In the genomic region with DNA sequence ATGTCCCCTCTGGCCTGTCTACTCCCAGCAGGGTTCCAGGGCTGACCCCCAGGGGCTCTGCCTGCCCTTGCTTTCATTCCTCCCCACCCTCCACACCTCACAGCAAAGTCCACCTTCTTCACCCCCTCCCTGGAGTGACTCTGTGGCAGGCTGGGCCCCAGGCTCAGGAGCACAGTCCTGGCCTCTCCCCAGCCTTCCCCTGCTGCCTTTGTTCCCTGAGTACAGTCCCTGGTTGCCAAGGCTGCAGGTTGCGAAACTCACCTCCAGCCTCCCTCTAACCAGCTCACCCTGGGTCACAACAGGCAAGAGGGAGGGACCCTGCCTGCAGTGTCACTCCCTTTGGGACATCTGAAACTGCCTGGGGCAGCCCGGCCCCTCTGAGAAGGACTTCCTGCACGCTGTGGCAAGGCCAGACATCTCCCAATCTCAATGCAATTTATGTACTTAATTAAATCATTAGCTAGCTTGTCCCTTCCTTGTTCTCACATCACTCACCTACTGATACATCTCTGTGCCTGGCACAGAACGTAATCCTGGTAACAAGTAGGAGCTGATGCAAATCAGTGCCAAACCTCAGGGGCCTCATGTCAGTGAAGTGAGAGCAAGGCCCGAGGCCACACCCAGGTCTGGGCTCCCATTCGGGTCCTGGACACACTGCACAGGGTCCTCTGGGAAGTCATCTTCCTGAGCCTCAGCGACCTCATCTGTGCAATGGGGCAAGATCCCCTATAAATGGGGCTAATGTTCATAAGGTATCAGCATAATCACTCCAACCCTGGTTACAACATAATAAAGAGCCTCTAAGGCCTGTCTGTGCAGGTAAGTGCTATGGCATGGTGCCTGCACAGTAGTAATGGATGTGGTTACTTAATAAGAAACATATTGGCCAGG, we compare ENCODE assay signal across 8 cellular contexts. TPM values are rescaled to one million over a fixed set of nuclear protein-coding genes. Genes with fewer than 3 reads are reported as not detected.
DNase-seq lines count a peak whose midpoint lies in the region; ATAC-seq and TF ChIP-seq lines count a peak whose summit lies in the region.

No MANE protein-coding gene starts in this region.

- peaks cover 7% of the 10 kb centered on the region for H3K4me1 Mint-ChIP-seq in HFFc6 (ENCODE audit: low read depth)

- DNase-seq in Caki2 (ENCODE audit: low read depth) (peak; percentile 72), HFFc6 (peak; percentile 4), Peyer's patch (peak; percentile 29 to 93 (median 90)), iPS-NIHi7 (ENCODE audit: extremely low spot score) (peak; percentile 39), NCI-H1048 (lab: John Stamatoyannopoulos, UW) (no peak), midbrain (lab: John Stamatoyannopoulos, UW) (no peak), amniotic stem cell (lab: John Stamatoyannopoulos, UW) (no peak)

- no peaks in the 10 kb centered on the region for H3K36me3 Mint-ChIP-seq in HFFc6 (ENCODE audit: low read depth)

- TF ChIP-seq CTCF in HFFc6 (IDR thresholded peaks at IDR 0.05) (no peak), Peyer's patch (IDR thresholded peaks at IDR 0.05) (peak in 1 of 6 experiments; percentile 15)

- H3K27ac Mint-ChIP-seq in HFFc6, result no peak overlapping the region

- H3K4me3 ChIP-seq in Peyer's patch, result no peak overlapping the region

- peak; percentile 8 to 71 for TF ChIP-seq POLR2A in Peyer's patch (IDR thresholded peaks at IDR 0.05)

- in situ Hi-C loops in Caki2 (cut with HindIII; ENCODE audit: low pct_unique_long_range_greater_than_20kb, low sequenced_read_pairs), result no loop called here

- peaks cover 5 to 46% (median 21%) of the 10 kb centered on the region in 4 donors for H3K4me1 ChIP-seq in Peyer's patch

- no peaks in the 10 kb centered on the region for H3K9me3 Mint-ChIP-seq in HFFc6

- peaks cover 7% of the 10 kb centered on the region for H3K27me3 Mint-ChIP-seq in HFFc6 (ENCODE audit: insufficient read depth)

- no peak overlapping the region for H3K4me3 Mint-ChIP-seq in HFFc6

- H3K27ac ChIP-seq in Peyer's patch, result peak overlapping the region in 3 of 4 donors; percentile 85 to 95 (median 92)

- ATAC-seq in GM19467 (IDR thresholded peaks at IDR 0.05; ENCODE audit: unreplicated experiment), result no peak

- no peaks in the 10 kb centered on the region for H3K27me3 ChIP-seq in Peyer's patch

- H3K9me3 ChIP-seq in Peyer's patch, result no peaks in the 10 kb centered on the region

- H3K36me3 ChIP-seq in Peyer's patch, result peaks cover 0 to 10% (median 0%) of the 10 kb centered on the region in 3 donors

RNA-seq across cellular contexts. Expression of a gene that starts 27.3 kb away (rescaled TPM):
- 5.7 and 14.6 TPM in 2 replicates for total RNA-seq in Caki2 (2014; rRNA removed; shearing (Covaris generic); ENCODE audit: low replicate concordance)
- total RNA-seq in HFFc6 (2021; fragmentation: NEBNext Ultra II Directional; extraction: Animal tissue kit (Norgen Biotek cat#: 25700)), result 10 to 100 TPM; 34.6 to 38.2 (median 36.0) TPM
- total RNA-seq in Peyer's patch, result 100 to 1,000 TPM in 1 of 4 donors, 10 to 100 TPM in 3; 61.1 to 101 (median 72.0) TPM

RNA-seq across cellular contexts. Expression of a gene that starts 46.1 kb away (rescaled TPM):
- 2.0 and 2.3 TPM in 2 replicates for total RNA-seq in Caki2 (2014; rRNA removed; shearing (Covaris generic); ENCODE audit: low replicate concordance)
- total RNA-seq in HFFc6 (2021; fragmentation: NEBNext Ultra II Directional; extraction: Animal tissue kit (Norgen Biotek cat#: 25700)), result 1 to 10 TPM in 3 of 6 experiments, under 1 TPM in 3; 0.84 to 2.4 (median 1.1) TPM
- 10 to 100 TPM; 15.7 to 99.6 (median 91.9) TPM for total RNA-seq in Peyer's patch

Comparison
In these comparisons a context has a peak if more than half of its experiments do, and no peak if none do; other contexts are left out.
1. DNase-seq: peak in Caki2 (single experiment), HFFc6 (single experiment), Peyer's patch (3 of 3) and iPS-NIHi7 (single experiment); none in NCI-H1048 (single experiment), midbrain (single experiment) and amniotic stem cell (single experiment).